In the genomic region with DNA sequence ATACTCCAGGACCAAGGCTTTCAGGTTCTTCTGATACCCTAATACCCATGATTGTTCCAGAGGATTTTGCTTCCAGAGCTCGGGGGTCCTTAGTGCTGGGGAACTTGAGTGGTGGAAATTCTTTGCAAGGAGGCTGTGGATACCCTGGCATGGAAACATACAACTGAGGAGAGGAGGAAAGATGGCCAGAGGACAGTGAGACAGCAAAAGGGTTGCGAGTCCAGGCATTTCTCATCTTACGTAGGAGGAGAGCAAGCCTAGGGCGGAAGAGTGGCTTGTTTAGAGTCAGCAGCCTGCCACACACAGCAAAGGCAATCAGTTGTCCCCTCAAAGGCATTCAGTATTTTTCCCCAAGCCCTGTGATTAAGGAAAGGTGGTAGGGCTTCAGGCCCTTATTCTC, we compare ENCODE assay signal across 22 cellular contexts.
"Had no signal": no experiment of that assay in that cellular context is flagged by ENCODE, and none has a peak within 500 bp of the region (broad histone marks: within the 10 kb centered on the region; RNA-seq: fewer than 3 reads in every experiment).

No MANE protein-coding gene starts in this region.

- ATAC-seq: activated T-cell treated with anti-CD3 and anti-CD28 coated beads, Interleukin-2, amount 50 U/mL, for 72 hours; body of pancreas; foreskin keratinocyte had no signal

- H3K27me3 ChIP-seq: adrenal gland, body of pancreas, cardiac muscle cell, colonic mucosa, foreskin keratinocyte, heart right ventricle, right atrium auricular region had no signal

- H3K79me2 ChIP-seq: parathyroid adenoma had no signal

- H3K4me3 ChIP-seq: adrenal gland, body of pancreas, cardiac muscle cell, colonic mucosa, heart right ventricle, right atrium auricular region had no signal

- H3K9me3 ChIP-seq: adrenal gland, body of pancreas, colonic mucosa, heart right ventricle, neutrophil, right atrium auricular region had no signal

- DNase-seq: activated CD4-positive, alpha-beta T cell treated with anti-CD3 and anti-CD28 coated beads for 4 hours; activated CD4-positive, alpha-beta T cell treated with anti-CD3 and anti-CD28 coated beads, Interleukin-2, amount 50 U/mL, for 4 hours; activated naive CD4-positive, alpha-beta T cell; activated T-cell treated with anti-CD3 and anti-CD28 coated beads for 4 hours; activated T-cell treated with anti-CD3 and anti-CD28 coated beads, Interleukin-2, amount 50 U/mL, for 72 hours; aorta; body of pancreas; cerebellar nuclear complex; colonic mucosa; effector memory CD4-positive, alpha-beta T cell; foreskin keratinocyte; heart right ventricle; naive B cell; stimulated activated CD4-positive, alpha-beta T cell treated with anti-CD3 and anti-CD28 coated beads, Interleukin-15, amount 100 ng/mL, for 24 hours; stimulated activated naive CD4-positive, alpha-beta T cell; T-helper 9 cell had no signal

- H2AFZ ChIP-seq: parathyroid adenoma had no signal

- H3K36me3 ChIP-seq: adrenal gland, cardiac muscle cell, colonic mucosa, heart right ventricle, neutrophil, right atrium auricular region had no signal

- H3K9ac ChIP-seq: parathyroid adenoma had no signal

- H3K4me1 ChIP-seq: colonic mucosa had no signal

- H3K27ac ChIP-seq: body of pancreas, cardiac muscle cell, colonic mucosa, foreskin keratinocyte, heart right ventricle, neutrophil, parathyroid adenoma, right atrium auricular region, VCaP had no signal
